Comparison of ENCODE assay signal across 9 cellular contexts in the genomic region with DNA sequence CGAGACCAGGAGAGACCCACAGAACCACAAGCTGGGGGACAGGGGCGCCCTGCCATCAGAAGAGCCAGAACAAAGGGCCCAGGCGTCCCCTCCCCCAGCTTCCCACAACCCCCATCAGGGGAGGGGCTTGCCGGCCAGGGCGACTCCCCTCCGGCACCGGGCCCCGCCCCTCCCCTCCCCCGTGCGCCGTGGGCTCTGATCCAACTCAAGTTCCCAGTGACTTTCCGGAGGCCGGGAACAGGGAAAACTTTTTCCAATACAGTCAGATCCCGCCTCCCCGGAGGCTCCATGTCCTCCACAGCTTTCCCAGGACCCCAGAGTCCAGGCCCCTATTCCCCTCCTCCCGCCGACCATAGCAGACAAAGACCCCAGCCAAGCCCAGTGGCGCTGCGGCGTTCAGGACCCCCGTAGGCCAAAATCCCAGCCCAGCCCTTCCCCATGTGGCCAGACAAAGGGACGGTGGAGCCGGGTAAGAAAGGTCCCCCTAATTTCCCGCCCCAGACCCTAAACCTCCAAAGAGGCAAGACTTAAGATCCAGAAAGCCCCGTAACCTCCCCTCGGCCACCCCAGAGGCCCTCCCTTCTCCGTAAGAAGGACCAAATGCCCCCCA. TPM values are rescaled to one million over a fixed set of nuclear protein-coding genes. Genes with fewer than 3 reads are reported as not detected.
DNase-seq lines count a peak whose midpoint lies in the region; ATAC-seq and TF ChIP-seq lines count a peak whose summit lies in the region.
"Had no signal": no experiment of that assay in that cellular context is flagged by ENCODE, and none has a peak within 500 bp of the region (broad histone marks: within the 10 kb centered on the region; RNA-seq: fewer than 3 reads in every experiment).

No MANE protein-coding gene starts in this region.

- H3K4me3 ChIP-seq in adipocyte (ENCODE audit: low read length) (peak overlapping the region; percentile 90), right atrium auricular region (peak overlapping the region; percentile 82 to 91), rectal smooth muscle tissue (ENCODE audit: low read length) (peak overlapping the region; percentile 79)

- no peak for ATAC-seq in activated naive CD4-positive, alpha-beta T cell treated with anti-CD3 and anti-CD28 coated beads, Interleukin-2, amount 50 U/mL, for 72 hours
- no peak for ATAC-seq in HG03342 (IDR thresholded peaks at IDR 0.05; ENCODE audit: unreplicated experiment)
- ATAC-seq in HG03280 (IDR thresholded peaks at IDR 0.05; ENCODE audit: unreplicated experiment), result no peak
- ATAC-seq in GM19452 (IDR thresholded peaks at IDR 0.05; ENCODE audit: unreplicated experiment), result no peak

- DNase-seq in activated naive CD4-positive, alpha-beta T cell treated with anti-CD3 and anti-CD28 coated beads for 36 hours, result peak; percentile 24
- DNase-seq in activated naive CD4-positive, alpha-beta T cell treated with anti-CD3 and anti-CD28 coated beads, Interleukin-2, amount 50 U/mL, for 72 hours (ENCODE audit: low spot score in 2 of 2), result no peak
- peak; percentile 94 for DNase-seq in adipocyte (ENCODE audit: low read depth)
- DNase-seq in right atrium auricular region (ENCODE audit: low spot score), result peak; percentile 80
- DNase-seq: activated naive CD8-positive, alpha-beta T cell treated with anti-CD3 and anti-CD28 coated beads, Interleukin-2, amount 10 ng/mL, durations not matched to agents 7 days and 5 days had no signal

- H3K27ac Mint-ChIP-seq in activated naive CD4-positive, alpha-beta T cell treated with anti-CD3 and anti-CD28 coated beads for 36 hours, result no peak overlapping the region
- H3K27ac Mint-ChIP-seq in activated naive CD4-positive, alpha-beta T cell treated with anti-CD3 and anti-CD28 coated beads, Interleukin-2, amount 50 U/mL, for 72 hours, result no peak overlapping the region
- H3K27ac Mint-ChIP-seq: activated naive CD8-positive, alpha-beta T cell treated with anti-CD3 and anti-CD28 coated beads, Interleukin-2, amount 10 ng/mL, durations not matched to agents 7 days and 5 days had no signal

- H3K36me3 Mint-ChIP-seq in activated naive CD4-positive, alpha-beta T cell treated with anti-CD3 and anti-CD28 coated beads for 36 hours (ENCODE audit: low read depth), result no peaks in the 10 kb centered on the region
- H3K36me3 Mint-ChIP-seq in activated naive CD4-positive, alpha-beta T cell treated with anti-CD3 and anti-CD28 coated beads, Interleukin-2, amount 50 U/mL, for 72 hours, result no peaks in the 10 kb centered on the region
- H3K36me3 Mint-ChIP-seq: activated naive CD8-positive, alpha-beta T cell treated with anti-CD3 and anti-CD28 coated beads, Interleukin-2, amount 10 ng/mL, durations not matched to agents 7 days and 5 days had no signal

- H3K4me1 ChIP-seq in adipocyte (ENCODE audit: control insufficient read depth, insufficient read depth, low read length), result peaks cover 13% of the 10 kb centered on the region
- H3K4me1 ChIP-seq in right atrium auricular region, result peaks cover 0 to 30% of the 10 kb centered on the region in 2 donors
- H3K4me1 ChIP-seq in rectal smooth muscle tissue (ENCODE audit: control insufficient read depth, insufficient read depth, low read length), result peaks cover 6% of the 10 kb centered on the region

- H3K27me3 ChIP-seq in adipocyte (replicated peaks; ENCODE audit: control insufficient read depth, insufficient read depth, low read length) (no peaks in the 10 kb centered on the region), right atrium auricular region (no peaks in the 10 kb centered on the region), rectal smooth muscle tissue (ENCODE audit: control insufficient read depth, insufficient read depth, low read length) (no peaks in the 10 kb centered on the region)

- CTCF ChIA-PET in activated naive CD4-positive, alpha-beta T cell treated with anti-CD3 and anti-CD28 coated beads for 36 hours (lab: Charles Lee), result no interaction called here

- H3K4me3 Mint-ChIP-seq in activated naive CD4-positive, alpha-beta T cell treated with anti-CD3 and anti-CD28 coated beads for 36 hours, result peak overlapping the region; percentile 34

- peak overlapping the region; percentile 97 for H3K27ac ChIP-seq in right atrium auricular region
- H3K27ac ChIP-seq in rectal smooth muscle tissue (ENCODE audit: low read depth, low read length), result peak overlapping the region; percentile 93

- H3K27me3 Mint-ChIP-seq in activated naive CD4-positive, alpha-beta T cell treated with anti-CD3 and anti-CD28 coated beads for 36 hours (ENCODE audit: low read depth), result peaks cover 10% of the 10 kb centered on the region

- H3K9me3 Mint-ChIP-seq in activated naive CD4-positive, alpha-beta T cell treated with anti-CD3 and anti-CD28 coated beads for 36 hours, result no peaks in the 10 kb centered on the region
- H3K9me3 Mint-ChIP-seq in activated naive CD4-positive, alpha-beta T cell treated with anti-CD3 and anti-CD28 coated beads, Interleukin-2, amount 50 U/mL, for 72 hours, result no peaks in the 10 kb centered on the region
- H3K9me3 Mint-ChIP-seq: activated naive CD8-positive, alpha-beta T cell treated with anti-CD3 and anti-CD28 coated beads, Interleukin-2, amount 10 ng/mL, durations not matched to agents 7 days and 5 days had no signal

- H3K4me1 Mint-ChIP-seq in activated naive CD4-positive, alpha-beta T cell treated with anti-CD3 and anti-CD28 coated beads for 36 hours (ENCODE audit: low read depth), result peaks cover 11% of the 10 kb centered on the region

- H3K36me3 ChIP-seq in adipocyte (ENCODE audit: control insufficient read depth, insufficient read depth, low read length, severe bottlenecking) (peaks cover 10% of the 10 kb centered on the region), right atrium auricular region (peaks cover 25% of the 10 kb centered on the region), rectal smooth muscle tissue (ENCODE audit: control insufficient read depth, insufficient read depth, low read length) (peaks cover 2% of the 10 kb centered on the region)

- no peak for TF ChIP-seq CTCF in right atrium auricular region (IDR thresholded peaks at IDR 0.05)

- intact Hi-C loops in activated naive CD4-positive, alpha-beta T cell treated with anti-CD3 and anti-CD28 coated beads for 36 hours (cut with micrococcal nuclease), result loop anchor here (2.0 kb wide), 1 partner anchor 27 kb away; a partner anchor contains a TSS

- H3K9me3 ChIP-seq in adipocyte (ENCODE audit: control insufficient read depth, low read length), result no peaks in the 10 kb centered on the region
- H3K9me3 ChIP-seq in right atrium auricular region, result no peaks in the 10 kb centered on the region

- H3K9ac ChIP-seq in adipocyte (ENCODE audit: low read length) (peak overlapping the region; percentile 93), rectal smooth muscle tissue (ENCODE audit: low read length) (peak overlapping the region; percentile 78)

RNA-seq across cellular contexts. Expression of a gene that starts 0.7 kb away (rescaled TPM):
- under 1 TPM in 1 of 2 experiments, not detected in 1; 0.20 TPM for total RNA-seq in activated naive CD4-positive, alpha-beta T cell treated with anti-CD3 and anti-CD28 coated beads for 36 hours
- under 1 TPM in 1 of 2 donors, not detected in 1; 0.32 TPM for total RNA-seq in activated naive CD4-positive, alpha-beta T cell treated with anti-CD3 and anti-CD28 coated beads, Interleukin-2, amount 50 U/mL, for 72 hours
- 10 to 100 TPM; 39.8 to 45.3 TPM for total RNA-seq in right atrium auricular region
- total RNA-seq: activated naive CD8-positive, alpha-beta T cell treated with anti-CD3 and anti-CD28 coated beads, Interleukin-2, amount 10 ng/mL, durations not matched to agents 7 days and 5 days had no signal

RNA-seq across cellular contexts. Expression of a gene that starts 2.1 kb away (rescaled TPM):
- total RNA-seq in activated naive CD4-positive, alpha-beta T cell treated with anti-CD3 and anti-CD28 coated beads for 36 hours, result not detected
- not detected for total RNA-seq in activated naive CD4-positive, alpha-beta T cell treated with anti-CD3 and anti-CD28 coated beads, Interleukin-2, amount 50 U/mL, for 72 hours
- total RNA-seq in right atrium auricular region, result not detected
- total RNA-seq: activated naive CD8-positive, alpha-beta T cell treated with anti-CD3 and anti-CD28 coated beads, Interleukin-2, amount 10 ng/mL, durations not matched to agents 7 days and 5 days had no signal

RNA-seq across cellular contexts. Expression of a gene that starts 26.3 kb away (rescaled TPM):
- 100 to 1,000 TPM; 182 to 189 TPM for total RNA-seq in activated naive CD4-positive, alpha-beta T cell treated with anti-CD3 and anti-CD28 coated beads for 36 hours
- total RNA-seq in activated naive CD4-positive, alpha-beta T cell treated with anti-CD3 and anti-CD28 coated beads, Interleukin-2, amount 50 U/mL, for 72 hours, result 100 to 1,000 TPM; 166 to 194 TPM
- total RNA-seq in right atrium auricular region, result 10 to 100 TPM in 1 of 2 donors, 1 to 10 TPM in 1; 2.6 to 12.1 TPM

RNA-seq across cellular contexts. Expression of a gene that starts 26.5 kb away (rescaled TPM):
- total RNA-seq in activated naive CD4-positive, alpha-beta T cell treated with anti-CD3 and anti-CD28 coated beads for 36 hours, result 1 to 10 TPM; 2.4 to 3.2 TPM
- total RNA-seq in activated naive CD4-positive, alpha-beta T cell treated with anti-CD3 and anti-CD28 coated beads, Interleukin-2, amount 50 U/mL, for 72 hours, result 1 to 10 TPM in 1 of 2 donors, under 1 TPM in 1; 0.95 to 1.7 TPM
- total RNA-seq in right atrium auricular region, result not detected
- total RNA-seq: activated naive CD8-positive, alpha-beta T cell treated with anti-CD3 and anti-CD28 coated beads, Interleukin-2, amount 10 ng/mL, durations not matched to agents 7 days and 5 days had no signal

RNA-seq across cellular contexts. Expression of a gene that starts 36.6 kb away (rescaled TPM):
- under 1 TPM; 0.77 to 0.98 TPM for total RNA-seq in activated naive CD4-positive, alpha-beta T cell treated with anti-CD3 and anti-CD28 coated beads for 36 hours
- total RNA-seq in activated naive CD4-positive, alpha-beta T cell treated with anti-CD3 and anti-CD28 coated beads, Interleukin-2, amount 50 U/mL, for 72 hours, result 1 to 10 TPM; 1.0 to 2.3 TPM
- total RNA-seq in right atrium auricular region, result under 1 TPM; 0.56 to 0.90 TPM

Comparison
In these comparisons a context has a peak if more than half of its experiments do, and no peak if none do; other contexts are left out.
1. DNase-seq: peak in activated naive CD4-positive, alpha-beta T cell treated with anti-CD3 and anti-CD28 coated beads for 36 hours (single experiment), adipocyte (single experiment) and right atrium auricular region (single experiment); none in activated naive CD4-positive, alpha-beta T cell treated with anti-CD3 and anti-CD28 coated beads, Interleukin-2, amount 50 U/mL, for 72 hours (0 of 2).
2. RNA of a gene that starts 0.7 kb away (total RNA-seq): 39.8 to 45.3 TPM in right atrium auricular region; 0.32 TPM in activated naive CD4-positive, alpha-beta T cell treated with anti-CD3 and anti-CD28 coated beads, Interleukin-2, amount 50 U/mL, for 72 hours and 0.20 TPM in activated naive CD4-positive, alpha-beta T cell treated with anti-CD3 and anti-CD28 coated beads for 36 hours; every median in the first group is over 10 times any median in the second.
3. RNA of a gene that starts 26.3 kb away (total RNA-seq): 166 to 194 TPM in activated naive CD4-positive, alpha-beta T cell treated with anti-CD3 and anti-CD28 coated beads, Interleukin-2, amount 50 U/mL, for 72 hours and 182 to 189 TPM in activated naive CD4-positive, alpha-beta T cell treated with anti-CD3 and anti-CD28 coated beads for 36 hours; 2.6 to 12.1 TPM in right atrium auricular region; every median in the first group is over 10 times any median in the second.
4. Peak in every context shown above with its lines, with median percentiles within 50 percentile points of each other: H3K4me3 ChIP-seq.